1 cellular context compared by ENCODE assay signal in genomic region chr7:118185163-118185860, GRCh38.
TF ChIP-seq lines count a peak whose summit lies in the region.

No MANE protein-coding gene starts in this region.

TF ChIP-seq in GM23338, 12 proteins besides CTCF, POLR2A, EP300 and RAD21:
- TF ChIP-seq ZNF462 (CRISPR knock-in tag; IDR thresholded peaks at IDR 0.05), result no peak
- no peak for TF ChIP-seq ZNF114 (CRISPR knock-in tag; IDR thresholded peaks at IDR 0.05)
- no peak for TF ChIP-seq EZH2phosphoT487 (IDR thresholded peaks at IDR 0.05; ENCODE audit: unreplicated experiment)
- TF ChIP-seq JUNB (IDR thresholded peaks at IDR 0.05; ENCODE audit: unreplicated experiment), result no peak
- no peak for TF ChIP-seq EZH2 (IDR thresholded peaks at IDR 0.05; ENCODE audit: low read depth, unreplicated experiment)
- TF ChIP-seq CREB1 (CRISPR knock-in tag; IDR thresholded peaks at IDR 0.05; ENCODE audit: low read depth), result no peak
- no peak for TF ChIP-seq REST (IDR thresholded peaks at IDR 0.05; ENCODE audit: unreplicated experiment)
- no peak for TF ChIP-seq STAT1 (IDR thresholded peaks at IDR 0.05; ENCODE audit: unreplicated experiment)
- TF ChIP-seq NANOG (IDR thresholded peaks at IDR 0.05; ENCODE audit: borderline replicate concordance), result no peak
- no peak for TF ChIP-seq ETS1 (IDR thresholded peaks at IDR 0.05)
- no peak for TF ChIP-seq POLR2AphosphoS5 (IDR thresholded peaks at IDR 0.05; ENCODE audit: low read depth)
- no peak for TF ChIP-seq ZNF331 (CRISPR knock-in tag; IDR thresholded peaks at IDR 0.05; ENCODE audit: low read depth)
